26 cellular contexts compared by ENCODE assay signal in genomic region chr2:214100488-214100887, GRCh38.
"Had no signal": no experiment of that assay in that cellular context is flagged by ENCODE, and none has a peak within 500 bp of the region (broad histone marks: within the 10 kb centered on the region; RNA-seq: fewer than 3 reads in every experiment).

No MANE protein-coding gene starts in this region.

- H3K27me3 Mint-ChIP-seq: naive B cell; stimulated activated naive B cell treated with anti-CD40 and anti-IgM and Interleukin-4, amounts not matched to agents 10 μg/mL and 1 μg/mL and 100 μg/mL, for 72 hours had no signal

- H3K36me3 Mint-ChIP-seq: mesothelial cell of epicardium; naive B cell; natural killer cell; neural progenitor cell; stimulated activated naive B cell treated with anti-CD40 and anti-IgM and Interleukin-4, amounts not matched to agents 10 μg/mL and 1 μg/mL and 100 μg/mL, for 72 hours had no signal

- H3K4me2 ChIP-seq: hepatocyte, neural progenitor cell, smooth muscle cell had no signal

- H3K27me3 ChIP-seq: hepatocyte, neural progenitor cell, neutrophil, right atrium auricular region, right lobe of liver, stomach, testis, thyroid gland, transverse colon, upper lobe of right lung had no signal

- H3K27ac Mint-ChIP-seq: mesothelial cell of epicardium; naive B cell; natural killer cell; nephron progenitor cell; neural progenitor cell; stimulated activated naive B cell treated with anti-CD40 and anti-IgM and Interleukin-4, amounts not matched to agents 10 μg/mL and 1 μg/mL and 100 μg/mL, for 72 hours had no signal

- H3K9me3 Mint-ChIP-seq: naive B cell, nephron progenitor cell, neural progenitor cell had no signal

- H2AFZ ChIP-seq: hepatocyte, neural progenitor cell, parathyroid adenoma had no signal

- H3K79me2 ChIP-seq: hepatocyte, parathyroid adenoma had no signal

- DNase-seq: islet precursor cell; left ventricle myocardium inferior; mesendoderm; naive B cell; natural killer cell; nephron progenitor cell; occipital lobe; psoas muscle; right lobe of liver; stimulated activated CD4-positive, alpha-beta T cell treated with anti-CD3 and anti-CD28 coated beads, Interleukin-1b, Interleukin-23, amount 100 ng/mL, for 48 hours; stimulated activated CD4-positive, alpha-beta T cell treated with anti-CD3 and anti-CD28 coated beads, Interleukin-2, amount 100 ng/mL, for 48 hours; stimulated activated naive B cell treated with anti-CD40 and anti-IgM and Interleukin-4, amounts not matched to agents 10 μg/mL and 1 μg/mL and 100 μg/mL, for 72 hours; stimulated activated naive CD8-positive, alpha-beta T cell treated with anti-CD3 and anti-CD28 coated beads, Interleukin-15, Interleukin-2, amounts not matched to agents 100 U/mL and 50 U/mL, for 24 hours; stomach; testis; thyroid gland; transverse colon; upper lobe of right lung had no signal

- H3K4me3 ChIP-seq: hepatocyte, left ventricle myocardium inferior, lung, neural progenitor cell, psoas muscle, right atrium auricular region, right lobe of liver, smooth muscle cell, stomach, testis, thyroid gland, transverse colon, upper lobe of right lung had no signal

- H3K4me1 Mint-ChIP-seq: natural killer cell; stimulated activated naive B cell treated with anti-CD40 and anti-IgM and Interleukin-4, amounts not matched to agents 10 μg/mL and 1 μg/mL and 100 μg/mL, for 72 hours had no signal

- H3K4me3 Mint-ChIP-seq: mesothelial cell of epicardium; naive B cell; natural killer cell; nephron progenitor cell; neural progenitor cell; stimulated activated naive B cell treated with anti-CD40 and anti-IgM and Interleukin-4, amounts not matched to agents 10 μg/mL and 1 μg/mL and 100 μg/mL, for 72 hours had no signal

- H3K4me1 ChIP-seq: left ventricle myocardium inferior, neural progenitor cell, psoas muscle, right atrium auricular region, right lobe of liver, stomach, testis, thyroid gland, upper lobe of right lung had no signal

- H3K27ac ChIP-seq: hepatocyte, left ventricle myocardium inferior, neural progenitor cell, neutrophil, parathyroid adenoma, psoas muscle, right atrium auricular region, right lobe of liver, stomach, testis, thyroid gland, transverse colon, upper lobe of right lung had no signal

- H3K36me3 ChIP-seq: left ventricle myocardium inferior, neural progenitor cell, neutrophil, right atrium auricular region, right lobe of liver, stomach, thyroid gland, transverse colon, upper lobe of right lung had no signal

- ATAC-seq: natural killer cell; psoas muscle; right lobe of liver; stimulated activated naive B cell treated with anti-CD40 and anti-IgM and Interleukin-4, amounts not matched to agents 10 μg/mL and 1 μg/mL and 100 μg/mL, for 72 hours; stimulated activated naive CD8-positive, alpha-beta T cell treated with anti-CD3 and anti-CD28 coated beads, Interleukin-15, Interleukin-2, amounts not matched to agents 100 U/mL and 50 U/mL, for 24 hours; upper lobe of right lung had no signal
